1 cellular context compared by ENCODE assay signal in genomic region chr12:109573029-109573913, GRCh38.
TF ChIP-seq lines count a peak whose summit lies in the region.

MMAB (minus strand) TSS chr12:109573504; CDS start chr12:109573480, 24 bp downstream.
MVK (plus strand) TSS chr12:109573794; CDS start chr12:109574823, 1,029 bp downstream.

TF ChIP-seq in K562, 482 proteins besides CTCF, POLR2A, EP300 and RAD21 (continued from another document and continues in another):
- TF ChIP-seq AFF1 (IDR thresholded peaks at IDR 0.05; ENCODE audit: low read depth in 1 of 2, partially characterized antibody in 2 of 2) (no peak), TRIM24 (IDR thresholded peaks at IDR 0.05) (peak; percentile 25 to 76; a peak in 2 of 4 replicates), ZNF717 (CRISPR knock-in tag; IDR thresholded peaks at IDR 0.05) (no peak), GTF3C2 (IDR thresholded peaks at IDR 0.05; ENCODE audit: borderline replicate concordance, extremely low read depth, insufficient read length) (no peak), MEF2A (IDR thresholded peaks at IDR 0.05; ENCODE audit: control insufficient read depth, low read depth, low read length) (no peak), ZNF830 (CRISPR knock-in tag; IDR thresholded peaks at IDR 0.05) (0 out of 2 replicates have a peak, but pooled peaks have one; percentile 25), HDAC3 (IDR thresholded peaks at IDR 0.05; ENCODE audit: borderline replicate concordance, partially characterized antibody) (no peak), NFATC3 (IDR thresholded peaks at IDR 0.05) (peak; percentile 42; the same call in 1 of the 2 replicates), FUS (optimal IDR thresholded peaks at IDR 0.05; ENCODE audit: low read depth, low read length) (no peak), FOXP4 (CRISPR knock-in tag; IDR thresholded peaks at IDR 0.05; ENCODE audit: borderline replicate concordance) (no peak), SIX5 (IDR thresholded peaks at IDR 0.05; ENCODE audit: borderline replicate concordance in 1 of 2, insufficient read depth in 1 of 2, low read depth in 1 of 2, low read length in 2 of 2) (no peak), ZBTB26 (CRISPR knock-in tag; IDR thresholded peaks at IDR 0.05) (no peak), HMBOX1 (IDR thresholded peaks at IDR 0.05) (no peak), ZC3H8 (IDR thresholded peaks at IDR 0.05) (no peak), E2F3 (CRISPR knock-in tag; IDR thresholded peaks at IDR 0.05) (peak; percentile 81; the same call in 1 of the 2 replicates), NFYB (IDR thresholded peaks at IDR 0.05; ENCODE audit: extremely low read depth, insufficient read length) (peak; percentile 78), GATA2 (CRISPR knock-in tag; IDR thresholded peaks at IDR 0.05) (no peak), ZNF77 (CRISPR knock-in tag; IDR thresholded peaks at IDR 0.05) (no peak), GATAD2A (IDR thresholded peaks at IDR 0.05) (no peak; the same call in 1 of the 2 replicates), ZBTB9 (CRISPR knock-in tag; IDR thresholded peaks at IDR 0.05) (peak; percentile 74; the same call in 1 of the 2 replicates), MLLT1 (IDR thresholded peaks at IDR 0.05) (peak in 1 of 2 experiments; percentile 53; a peak in 1 of 4 replicates), E2F5 (CRISPR knock-in tag; IDR thresholded peaks at IDR 0.05) (no peak), ZNF740 (CRISPR knock-in tag; IDR thresholded peaks at IDR 0.05) (0 out of 2 replicates have a peak, but pooled peaks have one; percentile 45), ZNF740 (tag; IDR thresholded peaks at IDR 0.05) (no peak), ZNF134 (CRISPR knock-in tag; conservative IDR thresholded peaks at IDR 0.05) (no peak), ZNF165 (CRISPR knock-in tag; IDR thresholded peaks at IDR 0.05; ENCODE audit: borderline replicate concordance) (no peak), ZNF232 (CRISPR knock-in tag; IDR thresholded peaks at IDR 0.05) (no peak), NEUROD1 (IDR thresholded peaks at IDR 0.05; ENCODE audit: borderline replicate concordance, low read depth, low read length, partially characterized antibody) (peak; percentile 87), CREM (IDR thresholded peaks at IDR 0.05; ENCODE audit: low read depth) (peak; percentile 100), CLOCK (CRISPR knock-in tag; IDR thresholded peaks at IDR 0.05; ENCODE audit: borderline replicate concordance) (no peak), SOX6 (IDR thresholded peaks at IDR 0.05) (no peak), MTA2 (IDR thresholded peaks at IDR 0.05; ENCODE audit: low read depth) (no peak), ZNF23 (CRISPR knock-in tag; IDR thresholded peaks at IDR 0.05) (no peak), PML (IDR thresholded peaks at IDR 0.05; ENCODE audit: low read length) (peak; percentile 69), ZKSCAN1 (IDR thresholded peaks at IDR 0.05; ENCODE audit: low read depth, low read length) (no peak), SMARCC2 (IDR thresholded peaks at IDR 0.05; ENCODE audit: low read depth) (peak; percentile 58; the same call in 1 of the 2 replicates), SIN3B (IDR thresholded peaks at IDR 0.05; ENCODE audit: low read depth) (peak; percentile 83), NR2F6 (CRISPR knock-in tag; IDR thresholded peaks at IDR 0.05) (no peak), ZNF143 (CRISPR knock-in tag; IDR thresholded peaks at IDR 0.05) (no peak), USF1 (CRISPR knock-in tag; IDR thresholded peaks at IDR 0.05) (peak; percentile 98), FOXJ2 (tag; IDR thresholded peaks at IDR 0.05) (no peak)
